Comparison of ENCODE assay signal across 11 cellular contexts in the genomic region with DNA sequence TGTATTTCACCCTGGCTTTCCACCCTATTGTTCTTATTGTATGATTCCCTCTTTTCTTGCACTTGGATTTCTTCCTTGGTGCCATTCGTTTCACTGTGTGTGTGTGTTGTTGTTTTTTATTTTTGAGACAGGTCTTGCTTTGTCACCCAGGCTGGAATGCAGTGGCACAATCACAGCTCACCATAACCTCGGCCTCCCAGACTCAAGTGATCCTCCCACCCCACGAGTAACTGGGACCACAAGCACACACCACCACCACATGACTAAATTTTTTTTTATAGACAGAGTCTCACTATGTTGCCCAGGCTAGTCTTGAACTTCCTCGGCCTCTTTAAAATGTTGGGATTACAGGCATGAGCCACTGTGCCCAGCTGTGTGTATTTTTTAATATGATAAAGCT.
"Had no signal": no experiment of that assay in that cellular context is flagged by ENCODE, and none has a peak within 500 bp of the region (broad histone marks: within the 10 kb centered on the region; RNA-seq: fewer than 3 reads in every experiment).

No MANE protein-coding gene starts in this region.

- H3K4me3 ChIP-seq: breast epithelium, dorsolateral prefrontal cortex, ovary had no signal

- H3K27me3 ChIP-seq: breast epithelium, dorsolateral prefrontal cortex, ovary had no signal

- H3K4me1 ChIP-seq: breast epithelium had no signal

- H3K9me3 ChIP-seq: breast epithelium, ovary had no signal

- H3K27ac ChIP-seq: breast epithelium, dorsolateral prefrontal cortex, ovary had no signal

- DNase-seq: activated B cell treated with CpG ODN at 0.5 μM for 24 hours; activated CD4-positive, alpha-beta T cell treated with anti-CD3 and anti-CD28 coated beads, Interleukin-2, amount 10 ng/mL, durations not matched to agents 24 days and 14 days; activated effector memory CD4-positive, alpha-beta T cell treated with anti-CD3 and anti-CD28 coated beads, Interleukin-2, amount 50 U/mL, for 16 hours; activated T-cell treated with anti-CD3 and anti-CD28 coated beads, Interleukin-2, amount 50 U/mL, for 1 hour; dorsolateral prefrontal cortex; foreskin melanocyte; islet precursor cell; ovary; retina had no signal

- H3K36me3 ChIP-seq: breast epithelium, ovary had no signal

- ATAC-seq: activated naive CD4-positive, alpha-beta T cell treated with anti-CD3 and anti-CD28 coated beads, Interleukin-2, amount 50 U/mL, for 72 hours had no signal
